In genomic region chr2:95165371-95166064, GRCh38 we compare ENCODE assay signal across 8 cellular contexts. TPM values are rescaled to one million over a fixed set of nuclear protein-coding genes. Genes with fewer than 3 reads are reported as not detected.
DNase-seq lines count a peak whose midpoint lies in the region; ATAC-seq and TF ChIP-seq lines count a peak whose summit lies in the region.

ZNF2 (plus strand) TSS chr2:95165809; CDS start chr2:95176227, 10,418 bp downstream.

- TF ChIP-seq POLR2A in vagina (IDR thresholded peaks at IDR 0.05), result peak in 1 of 2 donors; percentile 41

- H3K27me3 ChIP-seq in vagina, result no peaks in the 10 kb centered on the region

- DNase-seq in NCI-H2029 (lab: John Stamatoyannopoulos, UW), result peak; percentile 95
- DNase-seq in T-helper 9 cell, result peak; percentile 96
- peak; percentile 97 for DNase-seq in astrocyte of the cerebellum (ENCODE audit: low read depth)
- peak; percentile 99 for DNase-seq in hepatic stellate cell (ENCODE audit: low spot score)
- peak; percentile 98 for DNase-seq in putamen (ENCODE audit: low spot score)
- DNase-seq in vagina (ENCODE audit: extremely low spot score in 2 of 2), result peak; percentile 96 to 98

- H3K4me1 ChIP-seq in vagina, result peaks cover 25% of the 10 kb centered on the region

- intact Hi-C loops in vagina (cut with DNase I), result no loop called here

- TF ChIP-seq CTCF in astrocyte of the cerebellum (IDR thresholded peaks at IDR 0.05; ENCODE audit: low read depth, low read length, missing control alignments) (no peak), vagina (IDR thresholded peaks at IDR 0.05) (no peak)

- no peaks in the 10 kb centered on the region for H3K9me3 ChIP-seq in vagina

- H3K27ac ChIP-seq in vagina, result peak within 1 kb of the TSS; percentile 86

- H3K4me3 ChIP-seq in astrocyte of the cerebellum (ENCODE audit: low read depth, low read length) (peak within 1 kb of the TSS; percentile 75), vagina (peak within 1 kb of the TSS; percentile 62 to 75)

- in situ Hi-C loops in astrocyte of the cerebellum (cut with HindIII; ENCODE audit: low sequenced_read_pairs), result no loop called here

- ATAC-seq in GM18508 (IDR thresholded peaks at IDR 0.05; ENCODE audit: insufficient read depth, unreplicated experiment) (peak; percentile 63), HG02981 (IDR thresholded peaks at IDR 0.05; ENCODE audit: unreplicated experiment) (peak; percentile 94)

- H3K36me3 ChIP-seq in vagina, result no peaks in the 10 kb centered on the region

RNA-seq across cellular contexts. Expression of gene ZNF2, which starts in this region (rescaled TPM):
- total RNA-seq in vagina, result 4.2 TPM

Comparison
In these comparisons a context has a peak if more than half of its experiments do, and no peak if none do; other contexts are left out.
1. Peak in every context shown above with its lines: DNase-seq, ATAC-seq, H3K4me3 ChIP-seq and H3K27ac ChIP-seq.